ENCODE assay signal across 10 cellular contexts in the genomic region with DNA sequence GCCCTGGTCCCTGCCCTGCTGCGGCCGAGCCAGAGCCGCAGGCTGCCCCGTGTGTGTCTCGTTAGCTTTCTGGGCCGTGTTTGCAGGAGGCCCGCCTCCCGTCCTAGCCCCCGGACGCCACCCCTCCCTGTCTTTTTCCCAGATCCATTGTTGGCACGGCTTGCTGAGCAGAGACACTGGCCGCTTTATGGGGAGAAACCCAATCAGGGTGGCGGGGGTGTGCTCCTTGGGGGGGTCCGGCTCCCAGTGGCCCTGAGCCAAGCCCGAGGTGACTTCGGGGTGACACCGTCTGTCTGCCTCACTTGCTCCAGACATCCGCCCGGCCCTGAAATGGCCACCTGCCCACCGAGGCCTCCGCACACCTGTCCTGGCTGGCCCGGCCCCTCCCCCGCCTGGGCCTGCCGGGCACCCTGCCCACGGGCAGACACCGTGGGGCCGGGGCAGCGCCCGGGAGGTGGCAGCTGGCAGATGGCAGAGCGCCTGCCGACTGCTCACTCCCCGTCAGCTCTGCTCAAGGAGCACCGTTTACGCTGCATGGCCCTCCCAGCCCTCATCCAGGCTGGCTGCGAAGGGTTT. TPM values are rescaled to one million over a fixed set of nuclear protein-coding genes. Genes with fewer than 3 reads are reported as not detected.
DNase-seq lines count a peak whose midpoint lies in the region; ATAC-seq, FAIRE-seq and TF ChIP-seq lines count a peak whose summit lies in the region.
"Had no signal": no experiment of that assay in that cellular context is flagged by ENCODE, and none has a peak within 500 bp of the region (broad histone marks: within the 10 kb centered on the region; RNA-seq: fewer than 3 reads in every experiment).

No MANE protein-coding gene starts in this region.

- H3K4me3 ChIP-seq in LNCaP clone FGC (ENCODE audit: low read depth, low read length) (no peak overlapping the region), kidney (ENCODE audit: low read length in 2 of 2) (peak overlapping the region; percentile 62 to 67), stomach smooth muscle (ENCODE audit: low read length in 2 of 2) (peak overlapping the region in 1 of 2 donors; percentile 44)

- 0 out of 2 replicates have a peak, but pooled peaks have one; percentile 9 for TF ChIP-seq CTCF in LNCaP clone FGC (IDR thresholded peaks at IDR 0.05; ENCODE audit: control insufficient read depth, extremely low read depth, insufficient read depth)
- no peak for TF ChIP-seq CTCF in kidney (IDR thresholded peaks at IDR 0.05; ENCODE audit: borderline replicate concordance, extremely low read depth, insufficient read depth)
- no peak for TF ChIP-seq CTCF in GM10266 (IDR thresholded peaks at IDR 0.05; ENCODE audit: control insufficient read depth, insufficient read depth, low read depth, missing control alignments)

- no peak for FAIRE-seq in kidney (lab: Jason Lieb, UNC)

- intact Hi-C loops in kidney (cut with DNase I) = no loop called here

- DNase-seq in LNCaP clone FGC (ENCODE audit: low read depth) (no peak), kidney (peak; percentile 95), GM10266 (ENCODE audit: extremely low spot score) (no peak), NCI-H1048 (lab: John Stamatoyannopoulos, UW) (no peak), ecto neural progenitor cell (ENCODE audit: low spot score) (no peak)
- DNase-seq: activated CD4-positive, alpha-beta T cell treated with anti-CD3 and anti-CD28 coated beads for 36 hours had no signal

- H3K9ac ChIP-seq in kidney (ENCODE audit: low read length in 2 of 2) = peak overlapping the region; percentile 21 to 34
- H3K9ac ChIP-seq in stomach smooth muscle (ENCODE audit: low read length in 2 of 2) = peak overlapping the region; percentile 38 to 51

- H3K36me3 ChIP-seq in kidney (ENCODE audit: control insufficient read depth in 1 of 2, insufficient read depth in 2 of 2, low read length in 2 of 2) (peaks cover 2 to 48% of the 10 kb centered on the region in 2 donors), stomach smooth muscle (ENCODE audit: control insufficient read depth in 2 of 2, insufficient read depth in 2 of 2, low read length in 2 of 2) (peaks cover 20 to 33% of the 10 kb centered on the region in 2 donors)

- H3K4me1 ChIP-seq in kidney (ENCODE audit: control insufficient read depth in 1 of 2, insufficient read depth in 1 of 2, low read depth in 1 of 2, low read length in 2 of 2) (peaks cover 68 to 88% of the 10 kb centered on the region in 2 donors), stomach smooth muscle (ENCODE audit: control insufficient read depth, insufficient read depth, low read length) (peaks cover 97% of the 10 kb centered on the region)

- ATAC-seq in GM19023 (IDR thresholded peaks at IDR 0.05; ENCODE audit: unreplicated experiment) = no peak

- H3K27ac ChIP-seq in angular gyrus (ENCODE audit: low read depth, low read length) (peak overlapping the region; percentile 90), kidney (ENCODE audit: low read depth in 2 of 2, low read length in 2 of 2) (peak overlapping the region; percentile 80 to 92), stomach smooth muscle (ENCODE audit: low read length) (peak overlapping the region; percentile 83)
- H3K27ac ChIP-seq: neutrophil had no signal

- no peaks in the 10 kb centered on the region for H3K9me3 ChIP-seq in kidney (ENCODE audit: control insufficient read depth in 1 of 2, low read length in 2 of 2)
- H3K9me3 ChIP-seq in stomach smooth muscle (ENCODE audit: control insufficient read depth in 2 of 2, low read length in 2 of 2) = no peaks in the 10 kb centered on the region
- H3K9me3 ChIP-seq: neutrophil had no signal

- no peaks in the 10 kb centered on the region for H3K27me3 ChIP-seq in stomach smooth muscle (ENCODE audit: control insufficient read depth in 1 of 2, insufficient read depth in 2 of 2, low read length in 2 of 2)
- H3K27me3 ChIP-seq: neutrophil had no signal

RNA-seq across cellular contexts. Expression of gene PPARA, which starts 43.1 kb away (rescaled TPM):
- 36.8 TPM for total RNA-seq in kidney
- polyA plus RNA-seq in kidney (ENCODE audit: insufficient read depth, low read depth, low replicate concordance) = 15.8 TPM
